13 cellular contexts compared by ENCODE assay signal in the genomic region with DNA sequence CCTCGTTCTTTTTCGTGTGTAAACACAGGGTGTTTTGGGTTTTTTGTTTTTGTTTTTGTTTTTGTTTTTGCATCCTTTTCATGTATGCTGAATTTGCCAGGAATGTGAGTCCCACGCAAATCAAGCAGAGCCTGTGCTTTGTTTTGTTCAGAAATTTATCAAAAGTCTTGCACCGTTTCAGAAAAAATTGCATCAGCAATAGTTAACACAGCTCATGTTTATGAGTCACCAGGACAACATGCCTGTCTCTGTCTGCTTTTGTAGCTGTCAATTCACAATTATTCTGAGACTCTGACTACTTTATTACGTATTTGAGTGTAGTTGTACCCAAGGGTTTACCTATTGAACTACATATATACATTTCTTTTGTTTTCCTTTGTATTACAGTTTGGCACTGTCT. TPM values are rescaled to one million over a fixed set of nuclear protein-coding genes. Genes with fewer than 3 reads are reported as not detected.
DNase-seq lines count a peak whose midpoint lies in the region; ATAC-seq and TF ChIP-seq lines count a peak whose summit lies in the region.
"Had no signal": no experiment of that assay in that cellular context is flagged by ENCODE, and none has a peak within 500 bp of the region (broad histone marks: within the 10 kb centered on the region; RNA-seq: fewer than 3 reads in every experiment).

No MANE protein-coding gene starts in this region.

- no peaks in the 10 kb centered on the region for H3K79me2 ChIP-seq in hepatocyte
- H3K79me2 ChIP-seq in GM23338 (replicated peaks; ENCODE audit: insufficient read depth), result no peaks in the 10 kb centered on the region

- no peak overlapping the region for H2AK9ac ChIP-seq in IMR-90 (replicated peaks; ENCODE audit: low read depth, low read length, poor library complexity)

- H3K9me1 ChIP-seq in IMR-90 (ENCODE audit: insufficient read depth, low read length), result peaks cover 11% of the 10 kb centered on the region; the same call in 1 of the 2 replicates

- no TSS peak for BruUV-seq in IMR-90 (replicated peaks; lab: Mats Ljungman, UMichigan)

- no peak for TF ChIP-seq POLR2A in IMR-90 (IDR thresholded peaks at IDR 0.05; ENCODE audit: low read depth, low read length)

- H4K91ac ChIP-seq in IMR-90 (ENCODE audit: insufficient read depth, low read depth, low read length), result peak overlapping the region; percentile 75

- no peaks in the 10 kb centered on the region for H3F3A ChIP-seq in GM23338 (replicated peaks; ENCODE audit: low read depth)

- in situ Hi-C loops in IMR-90 (cut with MboI; ENCODE audit: low sequenced_read_pairs), result no loop called here

- no peak overlapping the region for H2BK5ac ChIP-seq in IMR-90 (ENCODE audit: low read depth, low read length, poor library complexity, severe bottlenecking)

- peak overlapping the region; percentile 77 for H2BK120ac ChIP-seq in IMR-90 (ENCODE audit: low read depth, low read length)

- DNase-seq in EH (ENCODE audit: low read depth), result peak; percentile 72
- peak; percentile 52 for DNase-seq in IMR-90
- DNase-seq in activated naive CD8-positive, alpha-beta T cell treated with anti-CD3 and anti-CD28 coated beads, Interleukin-2, amount 50 U/mL, for 24 hours, result no peak
- no peak for DNase-seq in hepatocyte (ENCODE audit: low spot score)
- DNase-seq in superior temporal gyrus (ENCODE audit: extremely low spot score), result no peak
- DNase-seq in GM23338 (ENCODE audit: low spot score), result no peak
- no peak for DNase-seq in activated effector memory CD4-positive, alpha-beta T cell treated with anti-CD3 and anti-CD28 coated beads, Interleukin-2, amount 50 U/mL, for 16 hours
- DNase-seq: GOT3, kidney, NCI-H1105 had no signal

- H3K36me3 ChIP-seq in IMR-90 (ENCODE audit: control insufficient read depth, insufficient read depth, low read length) (peaks cover 14% of the 10 kb centered on the region), hepatocyte (replicated peaks; ENCODE audit: insufficient read depth, low read depth) (no peaks in the 10 kb centered on the region), GM23338 (ENCODE audit: insufficient read depth) (no peaks in the 10 kb centered on the region)
- H3K36me3 ChIP-seq: neural progenitor cell had no signal

- no peak overlapping the region for H3K56ac ChIP-seq in IMR-90 (ENCODE audit: extremely low read depth, insufficient read depth, low read length)

- H3K4me3 Mint-ChIP-seq in activated naive CD8-positive, alpha-beta T cell treated with anti-CD3 and anti-CD28 coated beads, Interleukin-2, amount 50 U/mL, for 24 hours, result no peak overlapping the region
- H3K4me3 Mint-ChIP-seq in GM23338, result no peak overlapping the region
- H3K4me3 Mint-ChIP-seq: neural progenitor cell had no signal

- peaks cover 14% of the 10 kb centered on the region for H3K36me3 Mint-ChIP-seq in activated naive CD8-positive, alpha-beta T cell treated with anti-CD3 and anti-CD28 coated beads, Interleukin-2, amount 50 U/mL, for 24 hours (ENCODE audit: low read depth)
- H3K36me3 Mint-ChIP-seq in GM23338 (ENCODE audit: low read depth), result peaks cover 16% of the 10 kb centered on the region

- no peak overlapping the region for H2AK5ac ChIP-seq in IMR-90 (ENCODE audit: low read depth, low read length)

- peak overlapping the region; percentile 28; the same call in 1 of the 2 replicates for H3K14ac ChIP-seq in IMR-90 (replicated peaks; ENCODE audit: low read depth, low read length)

- no peaks in the 10 kb centered on the region for H3K9me2 ChIP-seq in hepatocyte (replicated peaks; ENCODE audit: insufficient read depth)
- H3K9me2 ChIP-seq in GM23338 (ENCODE audit: insufficient read depth), result no peaks in the 10 kb centered on the region

- H3K79me1 ChIP-seq in IMR-90 (ENCODE audit: low read depth in 1 of 2, low read length in 2 of 2), result 0 out of 4 replicates have a peak, but pooled peaks cover 0 to 4% of the 10 kb centered on the region in 2 experiments

- H3K4me1 ChIP-seq in IMR-90 (ENCODE audit: control insufficient read depth, insufficient read depth, low read length) (peaks cover 8% of the 10 kb centered on the region), hepatocyte (ENCODE audit: insufficient read depth) (peaks cover 15% of the 10 kb centered on the region), GM23338 (ENCODE audit: insufficient read depth) (no peaks in the 10 kb centered on the region)
- H3K4me1 ChIP-seq: neural progenitor cell had no signal

- WGBS in IMR-90 (ENCODE audit: extremely low coverage in 2 of 2, insufficient read length in 1 of 2), 2 experiments, result 60% methylated on average over 1 of the region's 5 CpGs; no CpG with 5 or more reads in 1 of the 2 experiments
- 77% methylated on average over 5 of the region's 5 CpGs for WGBS in hepatocyte (ENCODE audit: low lambda C conversion rate, missing lambda C conversion rate)

- intact Hi-C loops in IMR-90 (cut with micrococcal nuclease), result no loop called here

- ATAC-seq in IMR-90 (ENCODE audit: low read depth) (no peak), GM23338 (no peak), GM18498 (IDR thresholded peaks at IDR 0.05; ENCODE audit: unreplicated experiment) (no peak)
- peak; percentile 30 for ATAC-seq in activated naive CD8-positive, alpha-beta T cell treated with anti-CD3 and anti-CD28 coated beads, Interleukin-2, amount 50 U/mL, for 24 hours

- POLR2A ChIA-PET in IMR-90 (lab: Charles Lee; ENCODE audit: unreplicated experiment), result no interaction called here

- CTCF ChIA-PET in IMR-90 (lab: Yijun Ruan, JAX), result interaction anchor here (0.8 to 4.4 kb wide), 2 partner anchors 26 to 288 kb away, joined by 3 to 49 read pairs; no protein-coding TSS in a partner anchor

- no peak overlapping the region for H2BK15ac ChIP-seq in IMR-90 (ENCODE audit: low read depth, low read length)

- no peak overlapping the region for H4K5ac ChIP-seq in IMR-90 (ENCODE audit: low read depth, low read length)

- TF ChIP-seq CTCF in IMR-90 (conservative IDR thresholded peaks at IDR 0.05; ENCODE audit: low read depth, low read length), result no peak
- TF ChIP-seq CTCF in hepatocyte (IDR thresholded peaks at IDR 0.05; ENCODE audit: poor library complexity), result no peak
- TF ChIP-seq CTCF in GM23338 (conservative IDR thresholded peaks at IDR 0.05; ENCODE audit: low read depth in 2 of 2), result no peak

- no peaks in the 10 kb centered on the region for H3K9me3 Mint-ChIP-seq in activated naive CD8-positive, alpha-beta T cell treated with anti-CD3 and anti-CD28 coated beads, Interleukin-2, amount 50 U/mL, for 24 hours
- H3K9me3 Mint-ChIP-seq in GM23338, result no peaks in the 10 kb centered on the region; the same call in 2 of the 3 replicates
- H3K9me3 Mint-ChIP-seq: neural progenitor cell had no signal

- H3K4me1 Mint-ChIP-seq in activated naive CD8-positive, alpha-beta T cell treated with anti-CD3 and anti-CD28 coated beads, Interleukin-2, amount 50 U/mL, for 24 hours, result peaks cover 9% of the 10 kb centered on the region
- no peaks in the 10 kb centered on the region for H3K4me1 Mint-ChIP-seq in GM23338

- H4K8ac ChIP-seq in IMR-90 (ENCODE audit: low read depth in 2 of 2, low read length in 2 of 2), result no peak overlapping the region; a peak in 1 of 4 replicates

- TF ChIP-seq RAD21 in IMR-90 (IDR thresholded peaks at IDR 0.05; ENCODE audit: low read length), result no peak

- H3K9me3 ChIP-seq in IMR-90 (ENCODE audit: control insufficient read depth, insufficient read depth, low read length) (no peaks in the 10 kb centered on the region), hepatocyte (ENCODE audit: low read depth) (no peaks in the 10 kb centered on the region)

- no peak overlapping the region for H3K9ac ChIP-seq in IMR-90 (ENCODE audit: low read depth, low read length)
- H3K9ac ChIP-seq: neural progenitor cell had no signal

- dilution Hi-C loops in IMR-90 (cut with HindIII; ENCODE audit: low sequenced_read_pairs, unreplicated experiment), result no loop called here

- no peak overlapping the region for H2AFZ ChIP-seq in IMR-90 (replicated peaks; ENCODE audit: low read length, poor library complexity)
- H2AFZ ChIP-seq in hepatocyte, result no peak overlapping the region
- no peak overlapping the region for H2AFZ ChIP-seq in GM23338
- H2AFZ ChIP-seq: neural progenitor cell had no signal

- H3K27me3 ChIP-seq in IMR-90 (ENCODE audit: control insufficient read depth, insufficient read depth, low read length) (no peaks in the 10 kb centered on the region), hepatocyte (no peaks in the 10 kb centered on the region), GM23338 (ENCODE audit: insufficient read depth) (no peaks in the 10 kb centered on the region)
- H3K27me3 ChIP-seq: neural progenitor cell had no signal

- H3K27me3 Mint-ChIP-seq in activated naive CD8-positive, alpha-beta T cell treated with anti-CD3 and anti-CD28 coated beads, Interleukin-2, amount 50 U/mL, for 24 hours, result no peaks in the 10 kb centered on the region
- peaks cover 3% of the 10 kb centered on the region for H3K27me3 Mint-ChIP-seq in GM23338 (ENCODE audit: insufficient read depth, low read depth, poor library complexity)

- H3K18ac ChIP-seq in IMR-90 (ENCODE audit: low read depth, low read length), result no peak overlapping the region

- no peak overlapping the region for H3K23ac ChIP-seq in IMR-90 (ENCODE audit: low read depth, low read length)

- H3K4ac ChIP-seq in IMR-90 (ENCODE audit: low read depth, low read length), result peak overlapping the region; percentile 60; the same call in 1 of the 2 replicates

- peak overlapping the region; percentile 82 for H3K27ac Mint-ChIP-seq in activated naive CD8-positive, alpha-beta T cell treated with anti-CD3 and anti-CD28 coated beads, Interleukin-2, amount 50 U/mL, for 24 hours
- no peak overlapping the region for H3K27ac Mint-ChIP-seq in GM23338
- H3K27ac Mint-ChIP-seq: neural progenitor cell had no signal

- H4K20me1 ChIP-seq in IMR-90 (ENCODE audit: insufficient read depth, low read length), result no peaks in the 10 kb centered on the region
- H4K20me1 ChIP-seq in hepatocyte (ENCODE audit: insufficient read depth, poor library complexity, severe bottlenecking), result no peaks in the 10 kb centered on the region
- H4K20me1 ChIP-seq in GM23338 (replicated peaks; ENCODE audit: insufficient read depth), result no peaks in the 10 kb centered on the region

- peak overlapping the region; percentile 51 for H2BK20ac ChIP-seq in IMR-90 (ENCODE audit: low read depth, low read length)

- H3K4me3 ChIP-seq in IMR-90 (ENCODE audit: insufficient read depth, low read depth, low read length), result no peak overlapping the region
- H3K4me3 ChIP-seq in hepatocyte, result no peak overlapping the region
- H3K4me3 ChIP-seq in GM23338, result no peak overlapping the region
- H3K4me3 ChIP-seq: neural progenitor cell had no signal

- no peak overlapping the region for H3K4me2 ChIP-seq in IMR-90 (ENCODE audit: low read depth, low read length)
- no peak overlapping the region for H3K4me2 ChIP-seq in hepatocyte
- H3K4me2 ChIP-seq in GM23338, result no peak overlapping the region
- H3K4me2 ChIP-seq: neural progenitor cell had no signal

- H3K27ac ChIP-seq in IMR-90 (ENCODE audit: insufficient read depth, low read length) (no peak overlapping the region), hepatocyte (peak overlapping the region; percentile 3), GM23338 (ENCODE audit: low read depth) (no peak overlapping the region)
- H3K27ac ChIP-seq: neural progenitor cell, VCaP had no signal

RNA-seq across cellular contexts. Expression of a gene that starts 38.3 kb away (rescaled TPM):
- total RNA-seq in IMR-90 (2012; rRNA removed), result 20.1 and 30.3 TPM in 2 replicates
- polyA plus RNA-seq in IMR-90 (2012; rRNA removed), result 13.9 and 18.6 TPM in 2 replicates
- 6.0 and 8.4 TPM in 2 replicates for polyA plus RNA-seq in IMR-90 (2012; cell fraction: cytosol; rRNA removed)
- 2.0 and 6.5 TPM in 2 replicates for polyA plus RNA-seq in IMR-90 (2012; cell fraction: nucleus; rRNA removed; ENCODE audit: low replicate concordance)
- 46.5 and 49.5 TPM in 2 replicates for total RNA-seq in hepatocyte
- 24.7 and 29.0 TPM in 2 replicates for polyA plus RNA-seq in hepatocyte
- total RNA-seq in GM23338 (2014; rRNA removed; shearing (Covaris generic)), result 55.8 and 68.2 TPM in 2 replicates
- polyA plus RNA-seq in GM23338 (2016; fragmentation: Nextera tagmentation; extraction: Ambion mirVana), result 38.4 and 40.4 TPM in 2 replicates

RNA-seq across cellular contexts. Expression of a gene that starts 43.5 kb away (rescaled TPM):
- total RNA-seq in IMR-90 (2012; rRNA removed), result 21.1 and 24.0 TPM in 2 replicates
- 62.7 and 109 TPM in 2 replicates for polyA plus RNA-seq in IMR-90 (2012; rRNA removed)
- polyA plus RNA-seq in IMR-90 (2012; cell fraction: cytosol; rRNA removed), result 29.0 and 40.8 TPM in 2 replicates
- polyA plus RNA-seq in IMR-90 (2012; cell fraction: nucleus; rRNA removed; ENCODE audit: low replicate concordance), result 31.5 and 36.1 TPM in 2 replicates
- 153 and 186 TPM in 2 replicates for total RNA-seq in hepatocyte
- polyA plus RNA-seq in hepatocyte, result 394 and 427 TPM in 2 replicates
- total RNA-seq in GM23338 (2014; rRNA removed; shearing (Covaris generic)), result 38.6 and 43.7 TPM in 2 replicates
- polyA plus RNA-seq in GM23338 (2016; fragmentation: Nextera tagmentation; extraction: Ambion mirVana), result 44.2 and 46.2 TPM in 2 replicates

RNA-seq across cellular contexts. Expression of a gene that starts 50.4 kb away (rescaled TPM):
- total RNA-seq in IMR-90 (2012; rRNA removed) (93.6 and 115 TPM in 2 replicates), hepatocyte (66.6 and 68.3 TPM in 2 replicates)
- polyA plus RNA-seq in IMR-90 (2012; rRNA removed) (29.5 and 35.6 TPM in 2 replicates), hepatocyte (40.4 and 45.6 TPM in 2 replicates), GM23338 (2016; fragmentation: Nextera tagmentation; extraction: Ambion mirVana) (45.7 and 54.5 TPM in 2 replicates)
- polyA plus RNA-seq in IMR-90 (2012; cell fraction: cytosol; rRNA removed), result 11.5 and 21.4 TPM in 2 replicates
- polyA plus RNA-seq in IMR-90 (2012; cell fraction: nucleus; rRNA removed; ENCODE audit: low replicate concordance), result 77.1 and 110 TPM in 2 replicates
- total RNA-seq in GM23338 (2014; rRNA removed; shearing (Covaris generic)), result 103 and 127 TPM in 2 replicates

Comparison
In these comparisons a context has a peak if more than half of its experiments do, and no peak if none do; other contexts are left out.
1. DNase-seq: peak in EH (single experiment) and IMR-90 (single experiment); none in activated naive CD8-positive, alpha-beta T cell treated with anti-CD3 and anti-CD28 coated beads, Interleukin-2, amount 50 U/mL, for 24 hours (single experiment), hepatocyte (single experiment), superior temporal gyrus (single experiment), GM23338 (single experiment) and activated effector memory CD4-positive, alpha-beta T cell treated with anti-CD3 and anti-CD28 coated beads, Interleukin-2, amount 50 U/mL, for 16 hours (single experiment).